Comparison of ENCODE assay signal across 10 cellular contexts in genomic region chr6:111625511-111626331, GRCh38. TPM values are rescaled to one million over a fixed set of nuclear protein-coding genes. Genes with fewer than 3 reads are reported as not detected.
DNase-seq lines count a peak whose midpoint lies in the region; ATAC-seq and TF ChIP-seq lines count a peak whose summit lies in the region.
"Had no signal": no experiment of that assay in that cellular context is flagged by ENCODE, and none has a peak within 500 bp of the region (broad histone marks: within the 10 kb centered on the region; RNA-seq: fewer than 3 reads in every experiment).

No MANE protein-coding gene starts in this region.

- ATAC-seq in PC-3 (no peak), HG02610 (IDR thresholded peaks at IDR 0.05; ENCODE audit: unreplicated experiment) (no peak), GM18858 (IDR thresholded peaks at IDR 0.05; ENCODE audit: unreplicated experiment) (no peak), HG03521 (IDR thresholded peaks at IDR 0.05; ENCODE audit: unreplicated experiment) (no peak)

- H2AFZ ChIP-seq in PC-3 (ENCODE audit: low read length): no peak overlapping the region

- POLR2A ChIA-PET in PC-3 (lab: Charles Lee; ENCODE audit: unreplicated experiment): no interaction called here

- no peak overlapping the region for H3K4me2 ChIP-seq in PC-3 (ENCODE audit: low read length)

- H4K20me1 ChIP-seq in PC-3 (ENCODE audit: low read length): no peaks in the 10 kb centered on the region

- no peak for TF ChIP-seq CTCF in fibroblast of pulmonary artery (IDR thresholded peaks at IDR 0.05; ENCODE audit: low read length, missing control alignments)
- no peak for TF ChIP-seq CTCF in PC-3 (conservative IDR thresholded peaks at IDR 0.05; ENCODE audit: low read depth, low read length)

- H3K36me3 ChIP-seq in rectal smooth muscle tissue (ENCODE audit: control insufficient read depth, insufficient read depth, low read length) (no peaks in the 10 kb centered on the region), PC-3 (ENCODE audit: low read depth, low read length) (no peaks in the 10 kb centered on the region)

- DNase-seq in DMS79 treated with DMSO at 0.1 percent for 48 hours (lab: John Stamatoyannopoulos, UW) (peak; percentile 82), NCI-H82 treated with DMSO at 0.1 percent for 48 hours (lab: John Stamatoyannopoulos, UW; ENCODE audit: unreplicated experiment) (peak; percentile 65), fibroblast of pulmonary artery (ENCODE audit: low read depth) (peak; percentile 42), PC-3 (no peak)
- DNase-seq: stimulated activated CD4-positive, alpha-beta T cell treated with anti-CD3 and anti-CD28 coated beads, Interleukin-2, amount 100 ng/mL, for 48 hours; SW 1271 had no signal

- H3K4me1 ChIP-seq in rectal smooth muscle tissue (ENCODE audit: control insufficient read depth, insufficient read depth, low read length): peaks cover 18% of the 10 kb centered on the region
- H3K4me1 ChIP-seq in PC-3 (ENCODE audit: insufficient read depth, low read length): no peaks in the 10 kb centered on the region

- no peaks in the 10 kb centered on the region for H3K79me2 ChIP-seq in PC-3 (ENCODE audit: low read length)

- peak overlapping the region; percentile 76 for H3K27ac ChIP-seq in rectal smooth muscle tissue (ENCODE audit: low read depth, low read length)
- no peak overlapping the region for H3K27ac ChIP-seq in PC-3 (ENCODE audit: low read length)

- no peaks in the 10 kb centered on the region for H3K9me2 ChIP-seq in PC-3 (replicated peaks; ENCODE audit: low read length)

- H3K27me3 ChIP-seq in rectal smooth muscle tissue (ENCODE audit: control insufficient read depth, insufficient read depth, low read length) (no peaks in the 10 kb centered on the region), PC-3 (ENCODE audit: low read length) (no peaks in the 10 kb centered on the region)

- H3F3A ChIP-seq in PC-3 (ENCODE audit: low read length, unreplicated experiment): no peaks in the 10 kb centered on the region

- CTCF ChIA-PET in PC-3 (lab: Charles Lee): no interaction called here

- intact Hi-C loops in PC-3 (cut with micrococcal nuclease): no loop called here

- H3K4me3 ChIP-seq in fibroblast of pulmonary artery (replicated peaks; ENCODE audit: low read depth, low read length) (no peak overlapping the region), rectal smooth muscle tissue (ENCODE audit: low read length) (peak overlapping the region; percentile 39), PC-3 (ENCODE audit: low read length) (no peak overlapping the region)

- no TSS peak for BruUV-seq in PC-3 (replicated peaks; lab: Mats Ljungman, UMichigan)

- no peaks in the 10 kb centered on the region for H3K9me3 ChIP-seq in PC-3 (ENCODE audit: low read length)

- H3K9ac ChIP-seq in rectal smooth muscle tissue (ENCODE audit: low read length) (no peak overlapping the region), PC-3 (ENCODE audit: low read length) (no peak overlapping the region)

RNA-seq across cellular contexts. Expression of gene TRAF3IP2, which starts 20.0 kb away (rescaled TPM):
- total RNA-seq in PC-3 (2014; rRNA removed): 26.1 and 37.7 TPM in 2 replicates
